In the genomic region with DNA sequence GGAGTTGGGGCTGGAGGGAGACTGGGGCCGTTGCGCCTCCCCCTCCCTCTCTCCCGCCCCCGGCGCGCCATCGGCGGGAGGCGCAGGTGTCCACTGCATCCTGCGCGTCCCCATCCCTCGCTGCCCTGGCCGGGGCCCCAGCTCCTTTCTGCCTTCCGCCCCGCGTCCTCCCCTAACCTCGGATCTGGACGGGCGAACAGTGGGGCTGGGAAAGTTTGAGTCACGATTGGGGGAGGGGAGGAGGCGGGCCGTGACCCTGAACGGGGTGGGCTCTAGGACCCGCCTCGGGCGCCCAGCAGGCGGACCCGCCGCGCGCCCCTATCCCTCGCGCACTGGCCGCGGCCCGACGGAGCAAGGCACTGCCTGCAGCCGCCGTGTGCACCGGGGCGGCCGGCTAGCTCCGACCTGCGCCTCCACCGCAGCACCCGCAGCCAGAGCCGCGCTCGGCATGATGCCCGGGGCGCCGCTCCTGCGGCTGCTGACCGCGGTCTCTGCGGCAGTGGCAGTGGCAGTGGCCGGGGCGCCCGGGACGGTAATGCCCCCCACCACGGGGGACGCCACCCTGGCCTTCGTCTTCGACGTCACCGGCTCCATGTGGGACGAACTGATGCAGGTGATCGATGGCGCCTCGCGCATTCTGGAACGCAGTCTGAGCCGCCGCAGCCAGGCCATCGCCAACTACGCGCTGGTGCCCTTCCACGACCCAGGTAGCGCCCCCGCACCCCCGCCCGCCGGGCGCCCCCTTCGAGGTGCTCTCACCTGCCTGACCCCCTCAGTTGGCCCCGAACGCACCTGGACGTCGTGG, we compare ENCODE assay signal across 9 cellular contexts. TPM values are rescaled to one million over a fixed set of nuclear protein-coding genes. Genes with fewer than 3 reads are reported as not detected.
DNase-seq lines count a peak whose midpoint lies in the region; ATAC-seq and TF ChIP-seq lines count a peak whose summit lies in the region.
"Had no signal": no experiment of that assay in that cellular context is flagged by ENCODE, and none has a peak within 500 bp of the region (broad histone marks: within the 10 kb centered on the region; RNA-seq: fewer than 3 reads in every experiment).

A gene with protein sequence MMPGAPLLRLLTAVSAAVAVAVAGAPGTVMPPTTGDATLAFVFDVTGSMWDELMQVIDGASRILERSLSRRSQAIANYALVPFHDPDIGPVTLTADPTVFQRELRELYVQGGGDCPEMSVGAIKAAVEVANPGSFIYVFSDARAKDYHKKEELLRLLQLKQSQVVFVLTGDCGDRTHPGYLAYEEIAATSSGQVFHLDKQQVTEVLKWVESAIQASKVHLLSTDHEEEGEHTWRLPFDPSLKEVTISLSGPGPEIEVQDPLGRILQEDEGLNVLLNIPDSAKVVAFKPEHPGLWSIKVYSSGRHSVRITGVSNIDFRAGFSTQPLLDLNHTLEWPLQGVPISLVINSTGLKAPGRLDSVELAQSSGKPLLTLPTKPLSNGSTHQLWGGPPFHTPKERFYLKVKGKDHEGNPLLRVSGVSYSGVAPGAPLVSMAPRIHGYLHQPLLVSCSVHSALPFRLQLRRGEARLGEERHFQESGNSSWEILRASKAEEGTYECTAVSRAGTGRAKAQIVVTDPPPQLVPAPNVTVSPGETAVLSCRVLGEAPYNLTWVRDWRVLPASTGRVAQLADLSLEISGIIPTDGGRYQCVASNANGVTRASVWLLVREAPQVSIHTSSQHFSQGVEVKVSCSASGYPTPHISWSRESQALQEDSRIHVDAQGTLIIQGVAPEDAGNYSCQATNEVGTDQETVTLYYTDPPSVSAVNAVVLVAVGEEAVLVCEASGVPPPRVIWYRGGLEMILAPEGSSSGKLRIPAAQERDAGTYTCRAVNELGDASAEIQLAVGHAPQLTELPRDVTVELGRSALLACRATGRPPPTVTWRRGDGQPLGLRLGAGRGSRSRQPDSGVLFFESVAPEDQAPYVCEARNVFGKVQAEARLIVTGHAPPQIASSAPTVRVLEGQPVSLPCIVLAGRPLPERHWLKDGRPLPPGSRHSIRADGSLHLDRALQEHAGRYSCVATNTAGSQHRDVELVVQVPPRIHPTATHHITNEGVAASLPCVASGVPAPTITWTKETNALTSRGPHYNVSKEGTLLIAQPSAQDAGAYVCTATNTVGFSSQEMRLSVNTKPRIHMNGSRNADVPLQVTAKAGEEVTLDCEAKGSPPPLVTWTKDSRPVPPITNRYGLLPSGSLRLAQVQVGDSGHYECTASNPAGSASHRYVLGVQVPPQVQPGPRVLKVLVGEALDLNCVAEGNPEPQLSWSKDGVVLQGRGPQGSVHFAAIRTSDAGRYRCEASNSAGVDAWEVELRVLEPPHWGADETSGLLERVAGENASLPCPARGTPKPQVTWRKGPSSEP (N-terminal part only) (plus strand): TSS at position 330 of the 805 bp plus-strand sequence. CDS start 119 bp downstream, at position 449.

- H3K4me3 ChIP-seq in H7 (ENCODE audit: insufficient read depth, low read depth, low read length): peak within 1 kb of the TSS; percentile 60
- peak within 1 kb of the TSS; percentile 42 for H3K4me3 ChIP-seq in iPS-18a (ENCODE audit: low read length)
- H3K4me3 ChIP-seq in sigmoid colon: peak within 1 kb of the TSS; percentile 31 to 68 (median 56)
- no peak within 1 kb of the TSS for H3K4me3 ChIP-seq in CD4-positive, alpha-beta memory T cell (ENCODE audit: low read length in 2 of 2)

- POLR2A ChIA-PET in CD4-positive, alpha-beta memory T cell (lab: Charles Lee; ENCODE audit: partially characterized antibody): no interaction called here

- H3K27ac Mint-ChIP-seq in activated naive CD8-positive, alpha-beta T cell: no peak within 1 kb of the TSS
- H3K27ac Mint-ChIP-seq in CD4-positive, alpha-beta memory T cell: no peak within 1 kb of the TSS

- peaks cover 26% of the 10 kb centered on the region for H3K27me3 ChIP-seq in H7 (ENCODE audit: control insufficient read depth, insufficient read depth, low read length)
- H3K27me3 ChIP-seq in iPS-18a (ENCODE audit: control insufficient read depth, insufficient read depth, low read length): peaks cover 36% of the 10 kb centered on the region
- H3K27me3 ChIP-seq in sigmoid colon: no peaks in the 10 kb centered on the region
- H3K27me3 ChIP-seq in CD4-positive, alpha-beta memory T cell (ENCODE audit: insufficient read depth, low read length): peaks cover 28% of the 10 kb centered on the region

- no peaks in the 10 kb centered on the region for H3K9me3 Mint-ChIP-seq in activated naive CD8-positive, alpha-beta T cell (ENCODE audit: low read depth)
- H3K9me3 Mint-ChIP-seq in CD4-positive, alpha-beta memory T cell: no peaks in the 10 kb centered on the region

- peak within 1 kb of the TSS; percentile 42 for H3K4me3 Mint-ChIP-seq in activated naive CD8-positive, alpha-beta T cell
- H3K4me3 Mint-ChIP-seq in CD4-positive, alpha-beta memory T cell: peak within 1 kb of the TSS in 3 of 8 donors; percentile 13 to 52 (median 29)

- H3K4me1 ChIP-seq in iPS-18a (ENCODE audit: control insufficient read depth, low read depth, low read length): peaks cover 20% of the 10 kb centered on the region
- peaks cover 0 to 97% (median 66%) of the 10 kb centered on the region in 4 donors for H3K4me1 ChIP-seq in sigmoid colon
- H3K4me1 ChIP-seq in CD4-positive, alpha-beta memory T cell (ENCODE audit: insufficient read depth, low read length): no peaks in the 10 kb centered on the region

- no peaks in the 10 kb centered on the region for H3K36me3 Mint-ChIP-seq in activated naive CD8-positive, alpha-beta T cell
- no peaks in the 10 kb centered on the region for H3K36me3 Mint-ChIP-seq in CD4-positive, alpha-beta memory T cell

- H3K27me3 Mint-ChIP-seq in activated naive CD8-positive, alpha-beta T cell: peaks cover 34% of the 10 kb centered on the region
- H3K27me3 Mint-ChIP-seq in CD4-positive, alpha-beta memory T cell: peaks cover 55 to 56% of the 10 kb centered on the region in 2 donors

- peak; percentile 91 for DNase-seq in H7
- peak; percentile 86 for DNase-seq in sigmoid colon
- no peak for DNase-seq in CD4-positive, alpha-beta memory T cell
- DNase-seq in KBM-7: no peak
- DNase-seq in AML-193 (lab: John Stamatoyannopoulos, UW): no peak
- DNase-seq: activated T-cell treated with anti-CD3 and anti-CD28 coated beads, Interleukin-2, amount 50 U/mL, for 48 hours had no signal

- peak within 1 kb of the TSS; percentile 14 for H3K9ac ChIP-seq in iPS-18a (ENCODE audit: low read length)

- ATAC-seq in HG02981 (IDR thresholded peaks at IDR 0.05; ENCODE audit: unreplicated experiment): no peak

- intact Hi-C loops in sigmoid colon (cut with DNase I): no loop called here
- intact Hi-C loops in CD4-positive, alpha-beta memory T cell (cut with micrococcal nuclease): no loop called here

- H3K36me3 ChIP-seq in H7 (replicated peaks; ENCODE audit: control insufficient read depth, insufficient read depth, low read length) (no peaks in the 10 kb centered on the region), iPS-18a (ENCODE audit: control insufficient read depth, low read depth, low read length) (no peaks in the 10 kb centered on the region), sigmoid colon (no peaks in the 10 kb centered on the region)
- H3K36me3 ChIP-seq in CD4-positive, alpha-beta memory T cell (ENCODE audit: insufficient read depth, low read length): no peaks in the 10 kb centered on the region

- in situ Hi-C loops in KBM-7 (cut with MboI; ENCODE audit: low pct_unique_long_range_greater_than_20kb, low sequenced_read_pairs): no loop called here

- H3K4me1 Mint-ChIP-seq in activated naive CD8-positive, alpha-beta T cell (ENCODE audit: low read depth): peaks cover 6% of the 10 kb centered on the region
- peaks cover 0 to 16% (median 8%) of the 10 kb centered on the region in 4 donors for H3K4me1 Mint-ChIP-seq in CD4-positive, alpha-beta memory T cell

- H3K9me3 ChIP-seq in iPS-18a (ENCODE audit: control insufficient read depth, low read depth, low read length) (no peaks in the 10 kb centered on the region), sigmoid colon (no peaks in the 10 kb centered on the region)
- H3K9me3 ChIP-seq in CD4-positive, alpha-beta memory T cell (ENCODE audit: control insufficient read depth in 1 of 2, low read length in 2 of 2): no peaks in the 10 kb centered on the region

- H3K27ac ChIP-seq in iPS-18a (ENCODE audit: low read length): no peak within 1 kb of the TSS
- H3K27ac ChIP-seq in sigmoid colon: peak within 1 kb of the TSS; percentile 72 to 98 (median 88)
- no peak within 1 kb of the TSS for H3K27ac ChIP-seq in CD4-positive, alpha-beta memory T cell (ENCODE audit: low read depth, low read length)

- 3% methylated on average over 87 to 89 of the region's 89 CpGs for WGBS in sigmoid colon, 2 donors

- TF ChIP-seq CTCF in sigmoid colon (IDR thresholded peaks at IDR 0.05): no peak

- TF ChIP-seq POLR2A in sigmoid colon (IDR thresholded peaks at IDR 0.05): no peak

- peak in 2 of 4 donors; percentile 80 to 86 for TF ChIP-seq EP300 in sigmoid colon (IDR thresholded peaks at IDR 0.05)

- CTCF ChIA-PET in CD4-positive, alpha-beta memory T cell (lab: Charles Lee; ENCODE audit: partially characterized antibody): no interaction called here

RNA-seq across cellular contexts. Expression of the gene that starts here (rescaled TPM):
- total RNA-seq in H7 (2014; rRNA removed; shearing (Covaris generic)): 2.3 and 5.2 TPM in 2 replicates
- total RNA-seq in sigmoid colon: 100 to 1,000 TPM in 1 of 4 donors, 10 to 100 TPM in 2, 1 to 10 TPM in 1; 8.2 to 106 (median 35.7) TPM
- polyA plus RNA-seq in sigmoid colon: 10 to 100 TPM in 1 of 3 donors, 1 to 10 TPM in 2; 3.6 to 44.0 (median 6.0) TPM
- not detected for total RNA-seq in CD4-positive, alpha-beta memory T cell
- not detected for polyA plus RNA-seq in CD4-positive, alpha-beta memory T cell

Comparison
In these comparisons a context has a peak if more than half of its experiments do, and no peak if none do; other contexts are left out.
1. RNA of the gene that starts here (polyA plus RNA-seq): 3.6 to 44.0 TPM in sigmoid colon; not detected in CD4-positive, alpha-beta memory T cell; every median in the first group is over 4 times any median in the second.
2. DNase-seq: peak in H7 (single experiment) and sigmoid colon (single experiment); none in CD4-positive, alpha-beta memory T cell (0 of 5), KBM-7 (single experiment) and AML-193 (0 of 2).
3. H3K4me3 ChIP-seq: peak in H7 (single experiment), iPS-18a (single experiment) and sigmoid colon (4 of 4); none in CD4-positive, alpha-beta memory T cell (0 of 2).
4. H3K27ac ChIP-seq: peak in sigmoid colon (4 of 4); none in iPS-18a (single experiment) and CD4-positive, alpha-beta memory T cell (single experiment).